ENCODE assay signal across 19 cellular contexts in the genomic region with DNA sequence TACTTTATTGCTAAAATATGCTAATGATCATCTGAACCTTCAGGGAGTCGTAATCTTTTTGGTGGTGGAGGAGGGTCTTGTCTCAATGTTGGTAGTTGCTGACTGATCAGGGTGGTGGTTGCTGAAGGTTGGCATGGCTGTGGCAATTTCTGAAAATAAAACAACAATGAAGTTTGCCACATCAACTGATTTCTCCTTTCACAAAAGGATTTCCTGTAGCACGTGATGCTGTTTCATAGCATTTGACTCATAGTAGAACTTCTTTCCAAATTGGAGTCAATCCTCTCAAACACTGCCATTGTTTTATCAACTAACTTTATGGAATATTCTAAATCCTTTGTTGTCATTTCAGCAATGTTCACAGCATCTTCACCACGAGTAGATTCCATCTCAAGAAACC.
"Had no signal": no experiment of that assay in that cellular context is flagged by ENCODE, and none has a peak within 500 bp of the region (broad histone marks: within the 10 kb centered on the region; RNA-seq: fewer than 3 reads in every experiment).

No MANE protein-coding gene starts in this region.

- H3K4me3 ChIP-seq: lower lobe of right lung, thyroid gland had no signal

- ATAC-seq: activated CD8-positive, alpha-beta T cell treated with anti-CD3 and anti-CD28 coated beads, Interleukin-2, amount 10 ng/mL, durations not matched to agents 7 days and 5 days; activated naive CD8-positive, alpha-beta T cell treated with anti-CD3 and anti-CD28 coated beads, Interleukin-2, amount 50 U/mL, for 24 hours; esophagus mucosa; foreskin keratinocyte; lower lobe of right lung had no signal

- DNase-seq: activated CD4-positive, alpha-beta T cell treated with anti-CD3 and anti-CD28 coated beads, Interleukin-2, amount 10 ng/mL, durations not matched to agents 7 days and 5 days; activated CD8-positive, alpha-beta T cell treated with anti-CD3 and anti-CD28 coated beads, Interleukin-2, amount 10 ng/mL, durations not matched to agents 7 days and 5 days; activated naive CD4-positive, alpha-beta T cell treated with anti-CD3 and anti-CD28 coated beads, Interleukin-2, amount 10 ng/mL, durations not matched to agents 7 days and 5 days; activated naive CD8-positive, alpha-beta T cell treated with anti-CD3 and anti-CD28 coated beads, Interleukin-2, amount 50 U/mL, for 24 hours; activated T-cell treated with anti-CD3 and anti-CD28 coated beads, Interleukin-2, amount 50 U/mL, for 24 hours; anterior cingulate cortex; central memory CD4-positive, alpha-beta T cell; foreskin keratinocyte; hippocampal formation; islet precursor cell; lower lobe of right lung; midbrain; stimulated activated CD8-positive, alpha-beta memory T cell treated with anti-CD3 and anti-CD28 coated beads, Interleukin-4, amount 100 ng/mL, for 48 hours; stimulated activated naive CD4-positive, alpha-beta T cell; T-helper 1 cell; T-helper 9 cell; thyroid gland had no signal

- H3K27me3 ChIP-seq: foreskin keratinocyte, thyroid gland had no signal

- H3K27ac ChIP-seq: foreskin keratinocyte, lower lobe of right lung, parathyroid adenoma, thyroid gland had no signal
